Comparison of ENCODE assay signal across 9 cellular contexts in genomic region chr16:89407925-89408300, GRCh38.
DNase-seq lines count a peak whose midpoint lies in the region; ATAC-seq and TF ChIP-seq lines count a peak whose summit lies in the region.
"Had no signal": no experiment of that assay in that cellular context is flagged by ENCODE, and none has a peak within 500 bp of the region (broad histone marks: within the 10 kb centered on the region; RNA-seq: fewer than 3 reads in every experiment).

No MANE protein-coding gene starts in this region.

- intact Hi-C loops in HCT116 (cut with micrococcal nuclease) (no loop called here), heart right ventricle (cut with DNase I) (loop anchor here in 1 of 10 donors (10.0 kb wide), 1 partner anchor 53 kb away; no protein-coding TSS in a partner anchor)
- intact Hi-C loops in activated T-helper 2 cell treated with anti-CD3 and anti-CD28 coated beads, Interferon-gamma antibody, Interleukin-2, Interleukin-4, amounts not matched to agents 10 μg/mL and 5 μg/mL and 100 μg/mL, durations not matched to agents 14 hours and 24 hours and 36 hours (cut with micrococcal nuclease) = loop anchor here (2.0 to 5.0 kb wide), 2 partner anchors 39 to 81 kb away; no protein-coding TSS in a partner anchor

- peaks cover 16% of the 10 kb centered on the region for H3K36me3 Mint-ChIP-seq in activated T-helper 2 cell treated with anti-CD3 and anti-CD28 coated beads, Interferon-gamma antibody, Interleukin-2, Interleukin-4, amounts not matched to agents 10 μg/mL and 5 μg/mL and 100 μg/mL, durations not matched to agents 14 hours and 24 hours and 36 hours (ENCODE audit: low read depth)

- POLR2A ChIA-PET in HCT116 (lab: Charles Lee) = no interaction called here

- H3K9me2 ChIP-seq in HCT116 (ENCODE audit: insufficient read depth) = no peaks in the 10 kb centered on the region

- H3K79me2 ChIP-seq in HCT116 (ENCODE audit: insufficient read depth, low read length) = peaks cover 100% of the 10 kb centered on the region

- H3K4me3 ChIP-seq in HCT116 (replicated peaks in 1 of 2; ENCODE audit: low read depth in 1 of 2, low read length in 2 of 2) = no peak overlapping the region
- no peak overlapping the region for H3K4me3 ChIP-seq in heart right ventricle
- H3K4me3 ChIP-seq in skeletal muscle tissue (ENCODE audit: low read length in 3 of 3) = peak overlapping the region in 1 of 3 donors; percentile 7

- TF ChIP-seq POLR2A in HCT116 (IDR thresholded peaks at IDR 0.05; ENCODE audit: borderline replicate concordance, extremely low read depth, insufficient read depth, insufficient read length) = no peak

- RAD21 ChIA-PET in HCT116 (lab: Charles Lee; ENCODE audit: low non-redundant PET in 1 of 2, low total read pairs in 2 of 2, uncharacterized antibody in 2 of 2, unreplicated experiment in 2 of 2) = no interaction called here

- no peak overlapping the region for H3K27ac ChIP-seq in HCT116 (ENCODE audit: low read depth, low read length)
- H3K27ac ChIP-seq in heart right ventricle = peak overlapping the region in 7 of 10 donors; percentile 16 to 46 (median 26)
- peak overlapping the region; percentile 50 for H3K27ac ChIP-seq in skeletal muscle tissue (ENCODE audit: low read depth, low read length)

- H3K9ac ChIP-seq in HCT116 (ENCODE audit: low read length) (no peak overlapping the region), skeletal muscle tissue (ENCODE audit: low read depth in 1 of 3, low read length in 3 of 3) (peak overlapping the region in 1 of 3 donors; percentile 50)

- DNase-seq in HCT116 (ENCODE audit: low read depth, low spot score) = no peak
- DNase-seq in activated T-helper 2 cell treated with anti-CD3 and anti-CD28 coated beads, Interferon-gamma antibody, Interleukin-2, Interleukin-4, amounts not matched to agents 10 μg/mL and 5 μg/mL and 100 μg/mL, durations not matched to agents 14 hours and 24 hours and 36 hours (ENCODE audit: low spot score) = no peak
- DNase-seq in heart right ventricle = no peak
- DNase-seq in NOMO-1 treated with dmso at 0.1 percent for 144 hours (lab: John Stamatoyannopoulos, UW; ENCODE audit: unreplicated experiment) = no peak
- no peak for DNase-seq in GM13976 (ENCODE audit: low spot score)
- DNase-seq: NCI-H748 treated with DMSO at 0.1 percent for 48 hours had no signal

- 66 to 70% methylated on average over 5 of the region's 5 CpGs for WGBS in heart right ventricle, 2 donors

- no peak for TF ChIP-seq RAD21 in HCT116 (IDR thresholded peaks at IDR 0.05; ENCODE audit: low read depth)

- no peaks in the 10 kb centered on the region for H3K9me3 Mint-ChIP-seq in activated T-helper 2 cell treated with anti-CD3 and anti-CD28 coated beads, Interferon-gamma antibody, Interleukin-2, Interleukin-4, amounts not matched to agents 10 μg/mL and 5 μg/mL and 100 μg/mL, durations not matched to agents 14 hours and 24 hours and 36 hours

- no peak overlapping the region for H2AFZ ChIP-seq in HCT116 (ENCODE audit: low read depth, low read length, poor library complexity, severe bottlenecking)

- H3K27me3 Mint-ChIP-seq in activated T-helper 2 cell treated with anti-CD3 and anti-CD28 coated beads, Interferon-gamma antibody, Interleukin-2, Interleukin-4, amounts not matched to agents 10 μg/mL and 5 μg/mL and 100 μg/mL, durations not matched to agents 14 hours and 24 hours and 36 hours (ENCODE audit: low read depth) = no peaks in the 10 kb centered on the region

- TF ChIP-seq CTCF in HCT116 (IDR thresholded peaks at IDR 0.05 in 2 of 3, conservative IDR thresholded peaks at IDR 0.05 in 1 of 3; ENCODE audit: borderline replicate concordance in 1 of 3, insufficient read depth in 1 of 3, low read depth in 2 of 3, low read length in 2 of 3) (no peak), heart right ventricle (IDR thresholded peaks at IDR 0.05) (no peak), GM13976 (IDR thresholded peaks at IDR 0.05; ENCODE audit: borderline replicate concordance, control extremely low read depth, extremely low read depth, insufficient read depth, missing control alignments) (no peak)

- in situ Hi-C loops in GM13976 (cut with MboI; ENCODE audit: low sequenced_read_pairs, unreplicated experiment) = no loop called here

- CTCF ChIA-PET in HCT116 (lab: Charles Lee) = no interaction called here

- H3K9me3 ChIP-seq in HCT116 (ENCODE audit: control insufficient read depth in 1 of 2, insufficient read depth in 1 of 2, low read depth in 1 of 2, low read length in 2 of 2) (no peaks in the 10 kb centered on the region), heart right ventricle (no peaks in the 10 kb centered on the region), skeletal muscle tissue (ENCODE audit: control insufficient read depth in 3 of 3, low read length in 3 of 3) (no peaks in the 10 kb centered on the region)
- H3K9me3 ChIP-seq: heart left ventricle had no signal

- H3K4me1 Mint-ChIP-seq in activated T-helper 2 cell treated with anti-CD3 and anti-CD28 coated beads, Interferon-gamma antibody, Interleukin-2, Interleukin-4, amounts not matched to agents 10 μg/mL and 5 μg/mL and 100 μg/mL, durations not matched to agents 14 hours and 24 hours and 36 hours (ENCODE audit: low read depth) = peaks cover 73% of the 10 kb centered on the region

- ATAC-seq in HCT116 (peak; percentile 12; the same call in 1 of the 2 replicates), heart right ventricle (peak in 7 of 8 donors; percentile 13 to 60 (median 16)), HG03108 (IDR thresholded peaks at IDR 0.05; ENCODE audit: unreplicated experiment) (no peak)

- H3K36me3 ChIP-seq in HCT116 (ENCODE audit: control insufficient read depth in 1 of 2, insufficient read depth in 2 of 2, low read length in 2 of 2) = no peaks in the 10 kb centered on the region
- H3K36me3 ChIP-seq in heart right ventricle = no peaks in the 10 kb centered on the region
- H3K36me3 ChIP-seq in skeletal muscle tissue (ENCODE audit: control insufficient read depth in 3 of 3, insufficient read depth in 3 of 3, low read length in 3 of 3) = no peaks in the 10 kb centered on the region
- H3K36me3 ChIP-seq: heart left ventricle had no signal

- no TSS peak for BruUV-seq in HCT116 (replicated peaks; lab: Mats Ljungman, UMichigan)

- no peak overlapping the region for H3K4me2 ChIP-seq in HCT116 (ENCODE audit: low read length)

- peaks cover 6 to 50% of the 10 kb centered on the region in 2 experiments for H3K4me1 ChIP-seq in HCT116 (ENCODE audit: control insufficient read depth in 1 of 2, insufficient read depth in 2 of 2, low read length in 2 of 2)
- peaks cover 50 to 99% (median 93%) of the 10 kb centered on the region in 9 donors for H3K4me1 ChIP-seq in heart right ventricle
- H3K4me1 ChIP-seq in skeletal muscle tissue (ENCODE audit: control insufficient read depth in 3 of 3, insufficient read depth in 3 of 3, low read length in 3 of 3) = peaks cover 68 to 97% (median 89%) of the 10 kb centered on the region in 3 donors

- H3K4me3 Mint-ChIP-seq in activated T-helper 2 cell treated with anti-CD3 and anti-CD28 coated beads, Interferon-gamma antibody, Interleukin-2, Interleukin-4, amounts not matched to agents 10 μg/mL and 5 μg/mL and 100 μg/mL, durations not matched to agents 14 hours and 24 hours and 36 hours (ENCODE audit: low read depth) = peak overlapping the region; percentile 14

- H3K27me3 ChIP-seq in HCT116 (ENCODE audit: insufficient read depth, low read length) (no peaks in the 10 kb centered on the region), heart right ventricle (no peaks in the 10 kb centered on the region), skeletal muscle tissue (ENCODE audit: control insufficient read depth in 3 of 3, insufficient read depth in 3 of 3, low read length in 3 of 3) (no peaks in the 10 kb centered on the region)
- H3K27me3 ChIP-seq: heart left ventricle had no signal

- H4K20me1 ChIP-seq in HCT116 (ENCODE audit: insufficient read depth) = peaks cover 69% of the 10 kb centered on the region; the same call in 1 of the 2 replicates

- H3K27ac Mint-ChIP-seq in activated T-helper 2 cell treated with anti-CD3 and anti-CD28 coated beads, Interferon-gamma antibody, Interleukin-2, Interleukin-4, amounts not matched to agents 10 μg/mL and 5 μg/mL and 100 μg/mL, durations not matched to agents 14 hours and 24 hours and 36 hours = peak overlapping the region; percentile 94

TF ChIP-seq in HCT116, 20 proteins besides CTCF, POLR2A, EP300 and RAD21:
- TF ChIP-seq ZFX (IDR thresholded peaks at IDR 0.05) (no peak), ZNF274 (IDR thresholded peaks at IDR 0.05; ENCODE audit: low read depth, low read length) (no peak)
